1 cellular context compared by ENCODE assay signal in the genomic region with DNA sequence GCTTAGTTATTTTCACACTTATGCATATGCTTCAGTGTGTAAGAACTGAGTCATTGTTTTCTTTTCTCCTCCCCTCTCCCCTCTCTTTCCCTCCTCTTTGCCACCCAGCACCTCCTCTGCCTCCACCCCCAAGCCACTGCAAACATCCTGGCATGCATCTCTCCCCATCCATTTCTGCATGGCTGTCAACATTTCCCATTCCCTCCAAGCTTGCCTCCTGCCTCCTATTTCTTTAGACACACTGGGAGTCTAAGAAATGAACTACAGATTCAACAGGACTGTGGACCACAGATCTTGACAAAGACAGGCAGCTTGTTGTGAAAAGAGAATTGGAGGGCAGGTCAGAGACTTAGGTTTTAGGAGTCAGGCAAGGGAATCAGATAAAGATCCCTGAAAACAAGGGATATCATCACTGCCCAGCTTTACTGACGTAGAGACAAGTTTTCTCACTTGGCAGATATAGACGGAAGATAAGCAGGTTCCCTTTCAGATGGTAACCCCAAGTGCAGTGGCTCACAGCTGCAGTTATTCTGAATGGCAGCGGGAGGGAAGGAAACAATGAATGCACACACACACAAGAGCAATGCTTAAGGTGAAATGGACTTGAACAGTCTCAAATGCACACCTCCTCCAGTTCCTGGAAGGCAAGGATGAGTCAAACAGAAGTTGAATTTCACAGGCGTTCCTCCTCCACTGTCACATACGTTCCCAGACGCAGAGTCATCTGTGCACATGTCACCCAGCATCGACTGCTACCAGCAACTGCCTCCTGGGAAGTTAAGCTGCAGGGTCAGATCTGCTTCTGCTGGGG.
A peak's percentile ranks its signal among the peaks of the same experiment; 100 is the strongest.
TF ChIP-seq lines count a peak whose summit lies in the region.

No MANE protein-coding gene starts in this region.

TF ChIP-seq in HEK293, 187 proteins besides CTCF, POLR2A, EP300 and RAD21 (continued from another document and continues in another):
- TF ChIP-seq ZBTB49 (tag by site-specific recombination; IDR thresholded peaks at IDR 0.05; ENCODE audit: low read depth) (peak; percentile 98), HOXD13 (CRISPR knock-in tag; IDR thresholded peaks at IDR 0.05; ENCODE audit: borderline replicate concordance) (no peak), ZNF37A (tag by site-specific recombination; IDR thresholded peaks at IDR 0.05) (no peak), ZNF623 (tag by site-specific recombination; IDR thresholded peaks at IDR 0.05) (no peak), ZNF501 (tag by site-specific recombination; IDR thresholded peaks at IDR 0.05) (no peak), SETDB1 (IDR thresholded peaks at IDR 0.05; ENCODE audit: insufficient read length, low read length) (no peak), ZNF157 (tag by site-specific recombination; IDR thresholded peaks at IDR 0.05) (no peak), PRDM2 (tag by site-specific recombination; IDR thresholded peaks at IDR 0.05; ENCODE audit: borderline replicate concordance) (no peak), ZSCAN5A (tag by site-specific recombination; IDR thresholded peaks at IDR 0.05) (no peak), YY1 (tag by site-specific recombination; IDR thresholded peaks at IDR 0.05) (no peak), PRDM1 (tag by site-specific recombination; IDR thresholded peaks at IDR 0.05) (no peak), ZNF76 (tag by site-specific recombination; IDR thresholded peaks at IDR 0.05; ENCODE audit: borderline replicate concordance, low read depth) (no peak), ZNF558 (tag by site-specific recombination; IDR thresholded peaks at IDR 0.05) (no peak), ZNF211 (tag by site-specific recombination; IDR thresholded peaks at IDR 0.05; ENCODE audit: low read depth) (no peak), ZNF785 (tag by site-specific recombination; IDR thresholded peaks at IDR 0.05) (no peak), ZNF660 (tag by site-specific recombination; IDR thresholded peaks at IDR 0.05) (no peak), ZNF280D (tag by site-specific recombination; IDR thresholded peaks at IDR 0.05) (no peak), WT1 (tag by site-specific recombination; IDR thresholded peaks at IDR 0.05) (peak; percentile 99), HOXA7 (CRISPR knock-in tag; IDR thresholded peaks at IDR 0.05; ENCODE audit: borderline replicate concordance) (no peak)
- TF ChIP-seq, protein P1, sequence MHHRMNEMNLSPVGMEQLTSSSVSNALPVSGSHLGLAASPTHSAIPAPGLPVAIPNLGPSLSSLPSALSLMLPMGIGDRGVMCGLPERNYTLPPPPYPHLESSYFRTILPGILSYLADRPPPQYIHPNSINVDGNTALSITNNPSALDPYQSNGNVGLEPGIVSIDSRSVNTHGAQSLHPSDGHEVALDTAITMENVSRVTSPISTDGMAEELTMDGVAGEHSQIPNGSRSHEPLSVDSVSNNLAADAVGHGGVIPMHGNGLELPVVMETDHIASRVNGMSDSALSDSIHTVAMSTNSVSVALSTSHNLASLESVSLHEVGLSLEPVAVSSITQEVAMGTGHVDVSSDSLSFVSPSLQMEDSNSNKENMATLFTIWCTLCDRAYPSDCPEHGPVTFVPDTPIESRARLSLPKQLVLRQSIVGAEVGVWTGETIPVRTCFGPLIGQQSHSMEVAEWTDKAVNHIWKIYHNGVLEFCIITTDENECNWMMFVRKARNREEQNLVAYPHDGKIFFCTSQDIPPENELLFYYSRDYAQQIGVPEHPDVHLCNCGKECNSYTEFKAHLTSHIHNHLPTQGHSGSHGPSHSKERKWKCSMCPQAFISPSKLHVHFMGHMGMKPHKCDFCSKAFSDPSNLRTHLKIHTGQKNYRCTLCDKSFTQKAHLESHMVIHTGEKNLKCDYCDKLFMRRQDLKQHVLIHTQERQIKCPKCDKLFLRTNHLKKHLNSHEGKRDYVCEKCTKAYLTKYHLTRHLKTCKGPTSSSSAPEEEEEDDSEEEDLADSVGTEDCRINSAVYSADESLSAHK (tag by site-specific recombination; IDR thresholded peaks at IDR 0.05), result no peak
- TF ChIP-seq, protein P2, sequence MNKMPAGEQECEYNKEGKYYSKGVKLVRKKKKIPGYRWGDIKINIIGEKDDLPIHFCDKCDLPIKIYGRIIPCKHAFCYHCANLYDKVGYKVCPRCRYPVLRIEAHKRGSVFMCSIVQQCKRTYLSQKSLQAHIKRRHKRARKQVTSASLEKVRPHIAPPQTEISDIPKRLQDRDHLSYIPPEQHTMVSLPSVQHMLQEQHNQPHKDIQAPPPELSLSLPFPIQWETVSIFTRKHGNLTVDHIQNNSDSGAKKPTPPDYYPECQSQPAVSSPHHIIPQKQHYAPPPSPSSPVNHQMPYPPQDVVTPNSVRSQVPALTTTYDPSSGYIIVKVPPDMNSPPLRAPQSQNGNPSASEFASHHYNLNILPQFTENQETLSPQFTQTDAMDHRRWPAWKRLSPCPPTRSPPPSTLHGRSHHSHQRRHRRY (tag by site-specific recombination; IDR thresholded peaks at IDR 0.05), result no peak
- TF ChIP-seq, protein P3, sequence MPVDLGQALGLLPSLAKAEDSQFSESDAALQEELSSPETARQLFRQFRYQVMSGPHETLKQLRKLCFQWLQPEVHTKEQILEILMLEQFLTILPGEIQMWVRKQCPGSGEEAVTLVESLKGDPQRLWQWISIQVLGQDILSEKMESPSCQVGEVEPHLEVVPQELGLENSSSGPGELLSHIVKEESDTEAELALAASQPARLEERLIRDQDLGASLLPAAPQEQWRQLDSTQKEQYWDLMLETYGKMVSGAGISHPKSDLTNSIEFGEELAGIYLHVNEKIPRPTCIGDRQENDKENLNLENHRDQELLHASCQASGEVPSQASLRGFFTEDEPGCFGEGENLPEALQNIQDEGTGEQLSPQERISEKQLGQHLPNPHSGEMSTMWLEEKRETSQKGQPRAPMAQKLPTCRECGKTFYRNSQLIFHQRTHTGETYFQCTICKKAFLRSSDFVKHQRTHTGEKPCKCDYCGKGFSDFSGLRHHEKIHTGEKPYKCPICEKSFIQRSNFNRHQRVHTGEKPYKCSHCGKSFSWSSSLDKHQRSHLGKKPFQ (tag by site-specific recombination; IDR thresholded peaks at IDR 0.05), result no peak
- TF ChIP-seq, protein P4, sequence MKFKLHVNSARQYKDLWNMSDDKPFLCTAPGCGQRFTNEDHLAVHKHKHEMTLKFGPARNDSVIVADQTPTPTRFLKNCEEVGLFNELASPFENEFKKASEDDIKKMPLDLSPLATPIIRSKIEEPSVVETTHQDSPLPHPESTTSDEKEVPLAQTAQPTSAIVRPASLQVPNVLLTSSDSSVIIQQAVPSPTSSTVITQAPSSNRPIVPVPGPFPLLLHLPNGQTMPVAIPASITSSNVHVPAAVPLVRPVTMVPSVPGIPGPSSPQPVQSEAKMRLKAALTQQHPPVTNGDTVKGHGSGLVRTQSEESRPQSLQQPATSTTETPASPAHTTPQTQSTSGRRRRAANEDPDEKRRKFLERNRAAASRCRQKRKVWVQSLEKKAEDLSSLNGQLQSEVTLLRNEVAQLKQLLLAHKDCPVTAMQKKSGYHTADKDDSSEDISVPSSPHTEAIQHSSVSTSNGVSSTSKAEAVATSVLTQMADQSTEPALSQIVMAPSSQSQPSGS (tag by site-specific recombination; IDR thresholded peaks at IDR 0.05; ENCODE audit: low read depth), result no peak
- TF ChIP-seq, protein P5, sequence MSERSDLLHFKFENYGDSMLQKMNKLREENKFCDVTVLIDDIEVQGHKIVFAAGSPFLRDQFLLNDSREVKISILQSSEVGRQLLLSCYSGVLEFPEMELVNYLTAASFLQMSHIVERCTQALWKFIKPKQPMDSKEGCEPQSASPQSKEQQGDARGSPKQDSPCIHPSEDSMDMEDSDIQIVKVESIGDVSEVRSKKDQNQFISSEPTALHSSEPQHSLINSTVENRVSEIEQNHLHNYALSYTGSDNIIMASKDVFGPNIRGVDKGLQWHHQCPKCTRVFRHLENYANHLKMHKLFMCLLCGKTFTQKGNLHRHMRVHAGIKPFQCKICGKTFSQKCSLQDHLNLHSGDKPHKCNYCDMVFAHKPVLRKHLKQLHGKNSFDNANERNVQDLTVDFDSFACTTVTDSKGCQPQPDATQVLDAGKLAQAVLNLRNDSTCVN (tag by site-specific recombination; optimal IDR thresholded peaks at IDR 0.05), result no peak
